1 cellular context compared by ENCODE assay signal in genomic region chr14:24442240-24443052, GRCh38.
A peak's percentile ranks its signal among the peaks of the same experiment; 100 is the strongest.
TF ChIP-seq lines count a peak whose summit lies in the region.

SDR39U1 (minus strand) TSS chr14:24442776; CDS start chr14:24442769, 7 bp downstream.

TF ChIP-seq in HepG2, 621 proteins besides CTCF, POLR2A, EP300 and RAD21 (continued from another document and continues in another):
- no peak for TF ChIP-seq ZKSCAN1 (IDR thresholded peaks at IDR 0.05; ENCODE audit: low read length)
- peak; percentile 22; the same call in 1 of the 2 replicates for TF ChIP-seq LBX2 (CRISPR knock-in tag; IDR thresholded peaks at IDR 0.05; ENCODE audit: borderline replicate concordance)
- TF ChIP-seq SP140L (CRISPR knock-in tag; IDR thresholded peaks at IDR 0.05; ENCODE audit: borderline replicate concordance): no peak; the same call in 1 of the 2 replicates
- no peak; the same call in none of the 2 replicates for TF ChIP-seq MAZ (IDR thresholded peaks at IDR 0.05; ENCODE audit: borderline replicate concordance, low read depth, low read length)
- peak; percentile 97 for TF ChIP-seq MAZ (CRISPR knock-in tag; IDR thresholded peaks at IDR 0.05; ENCODE audit: low read depth)
- peak; percentile 99 for TF ChIP-seq RBM39 (IDR thresholded peaks at IDR 0.05; ENCODE audit: low read depth, low read length, poor library complexity, severe bottlenecking)
- no peak for TF ChIP-seq SMC3 (IDR thresholded peaks at IDR 0.05; ENCODE audit: low read length)
- TF ChIP-seq GTF2F1 (IDR thresholded peaks at IDR 0.05; ENCODE audit: low read length): 0 out of 2 replicates have a peak, but pooled peaks have one; percentile 85
- no peak for TF ChIP-seq GPN1 (CRISPR knock-in tag; IDR thresholded peaks at IDR 0.05; ENCODE audit: borderline replicate concordance)
- peak; percentile 94; the same call in 1 of the 2 replicates for TF ChIP-seq TOPORS (CRISPR knock-in tag; IDR thresholded peaks at IDR 0.05)
- TF ChIP-seq FOSL2 (CRISPR knock-in tag; IDR thresholded peaks at IDR 0.05): peak; percentile 48
- peak; percentile 99 for TF ChIP-seq ZNF510 (CRISPR knock-in tag; IDR thresholded peaks at IDR 0.05; ENCODE audit: low read depth)
- TF ChIP-seq SCMH1 (CRISPR knock-in tag; IDR thresholded peaks at IDR 0.05; ENCODE audit: borderline replicate concordance): no peak
- peak; percentile 99 for TF ChIP-seq POLR2G (IDR thresholded peaks at IDR 0.05; ENCODE audit: low read depth, low read length)
- peak; percentile 88; the same call in 1 of the 2 replicates for TF ChIP-seq ZMAT3 (CRISPR knock-in tag; conservative IDR thresholded peaks at IDR 0.05)
- 0 out of 2 replicates have a peak, but pooled peaks have one; percentile 43 for TF ChIP-seq ZNF646 (CRISPR knock-in tag; IDR thresholded peaks at IDR 0.05)
- peak; percentile 73; the same call in 1 of the 2 replicates for TF ChIP-seq ZNF576 (CRISPR knock-in tag; IDR thresholded peaks at IDR 0.05)
- TF ChIP-seq ZSCAN20 (CRISPR knock-in tag; IDR thresholded peaks at IDR 0.05; ENCODE audit: borderline replicate concordance): peak; percentile 98; the same call in 1 of the 2 replicates
- TF ChIP-seq ZNF672 (CRISPR knock-in tag; IDR thresholded peaks at IDR 0.05): no peak
- TF ChIP-seq EHMT2 (IDR thresholded peaks at IDR 0.05; ENCODE audit: borderline replicate concordance, low read depth, low read length): peak; percentile 87; the same call in 1 of the 2 replicates
- TF ChIP-seq GTF3A (CRISPR knock-in tag; conservative IDR thresholded peaks at IDR 0.05): no peak; the same call in 1 of the 2 replicates
- peak; percentile 50; the same call in 1 of the 2 replicates for TF ChIP-seq ZNF83 (CRISPR knock-in tag; IDR thresholded peaks at IDR 0.05; ENCODE audit: borderline replicate concordance)
- peak; percentile 92; the same call in 1 of the 2 replicates for TF ChIP-seq SNAPC5 (CRISPR knock-in tag; IDR thresholded peaks at IDR 0.05; ENCODE audit: borderline replicate concordance)
- peak; percentile 97 for TF ChIP-seq KAT7 (CRISPR knock-in tag; IDR thresholded peaks at IDR 0.05; ENCODE audit: borderline replicate concordance)
- TF ChIP-seq KDM2A (CRISPR knock-in tag; IDR thresholded peaks at IDR 0.05; ENCODE audit: borderline replicate concordance, low read depth): peak; percentile 97
- peak; percentile 18 for TF ChIP-seq ZSCAN9 (CRISPR knock-in tag; IDR thresholded peaks at IDR 0.05; ENCODE audit: borderline replicate concordance)
- peak; percentile 89 for TF ChIP-seq THAP7 (CRISPR knock-in tag; IDR thresholded peaks at IDR 0.05)
- no peak; the same call in none of the 2 replicates for TF ChIP-seq ZFP1 (CRISPR knock-in tag; IDR thresholded peaks at IDR 0.05)
- no peak; the same call in 1 of the 2 replicates for TF ChIP-seq ZMYM2 (CRISPR knock-in tag; IDR thresholded peaks at IDR 0.05)
- peak; percentile 97 for TF ChIP-seq CC2D1A (CRISPR knock-in tag; IDR thresholded peaks at IDR 0.05)
- peak; percentile 84; the same call in 1 of the 2 replicates for TF ChIP-seq MTF2 (CRISPR knock-in tag; IDR thresholded peaks at IDR 0.05; ENCODE audit: borderline replicate concordance)
- TF ChIP-seq MLX (CRISPR knock-in tag; IDR thresholded peaks at IDR 0.05): peak; percentile 71; the same call in 1 of the 2 replicates
- peak; percentile 96 for TF ChIP-seq ZNF292 (CRISPR knock-in tag; IDR thresholded peaks at IDR 0.05; ENCODE audit: borderline replicate concordance, low read depth)
- peak; percentile 98; the same call in 1 of the 2 replicates for TF ChIP-seq SRY (CRISPR knock-in tag; IDR thresholded peaks at IDR 0.05)
- TF ChIP-seq CHD4 (IDR thresholded peaks at IDR 0.05; ENCODE audit: borderline replicate concordance, low read length): peak; percentile 97
- TF ChIP-seq PLRG1 (conservative IDR thresholded peaks at IDR 0.05): no peak
- TF ChIP-seq ZNF513 (CRISPR knock-in tag; conservative IDR thresholded peaks at IDR 0.05): peak; percentile 86; the same call in 1 of the 2 replicates
- TF ChIP-seq THAP8 (CRISPR knock-in tag; IDR thresholded peaks at IDR 0.05; ENCODE audit: borderline replicate concordance): peak; percentile 52; the same call in 1 of the 2 replicates
- TF ChIP-seq TEAD3 (CRISPR knock-in tag; optimal IDR thresholded peaks at IDR 0.05; ENCODE audit: borderline replicate concordance): peak; percentile 94
- peak; percentile 96 for TF ChIP-seq SP5 (CRISPR knock-in tag; IDR thresholded peaks at IDR 0.05; ENCODE audit: borderline replicate concordance, low read depth)
- TF ChIP-seq CBX2 (IDR thresholded peaks at IDR 0.05; ENCODE audit: low read depth, low read length): no peak; the same call in 1 of the 2 replicates
- TF ChIP-seq CBX2 (CRISPR knock-in tag; IDR thresholded peaks at IDR 0.05; ENCODE audit: low read depth): peak; percentile 87; the same call in 1 of the 2 replicates
- no peak for TF ChIP-seq ZSCAN30 (CRISPR knock-in tag; IDR thresholded peaks at IDR 0.05)
- peak; percentile 15; the same call in 1 of the 2 replicates for TF ChIP-seq FOXA1 (IDR thresholded peaks at IDR 0.05)
- peak; percentile 92 for TF ChIP-seq FOXA1 (CRISPR knock-in tag; IDR thresholded peaks at IDR 0.05)
- no peak for TF ChIP-seq NCOA1 (CRISPR knock-in tag; IDR thresholded peaks at IDR 0.05)
- TF ChIP-seq ZNF512 (CRISPR knock-in tag; IDR thresholded peaks at IDR 0.05): no peak; the same call in 1 of the 2 replicates
- peak; percentile 75 for TF ChIP-seq HNRNPLL (IDR thresholded peaks at IDR 0.05; ENCODE audit: low read depth, low read length, poor library complexity, severe bottlenecking)
- peak; percentile 98 for TF ChIP-seq ZSCAN31 (CRISPR knock-in tag; IDR thresholded peaks at IDR 0.05; ENCODE audit: low read depth)
- peak; percentile 97 for TF ChIP-seq ZNF33B (CRISPR knock-in tag; IDR thresholded peaks at IDR 0.05)
- TF ChIP-seq REPIN1 (CRISPR knock-in tag; IDR thresholded peaks at IDR 0.05; ENCODE audit: borderline replicate concordance, low read depth): peak; percentile 92
- peak; percentile 96 for TF ChIP-seq GABPB1 (CRISPR knock-in tag; IDR thresholded peaks at IDR 0.05)
- TF ChIP-seq ZNF746 (CRISPR knock-in tag; IDR thresholded peaks at IDR 0.05): peak; percentile 96
- TF ChIP-seq ZFP82 (CRISPR knock-in tag; IDR thresholded peaks at IDR 0.05; ENCODE audit: borderline replicate concordance): 0 out of 2 replicates have a peak, but pooled peaks have one; percentile 71
